8 cellular contexts compared by ENCODE assay signal in the genomic region with DNA sequence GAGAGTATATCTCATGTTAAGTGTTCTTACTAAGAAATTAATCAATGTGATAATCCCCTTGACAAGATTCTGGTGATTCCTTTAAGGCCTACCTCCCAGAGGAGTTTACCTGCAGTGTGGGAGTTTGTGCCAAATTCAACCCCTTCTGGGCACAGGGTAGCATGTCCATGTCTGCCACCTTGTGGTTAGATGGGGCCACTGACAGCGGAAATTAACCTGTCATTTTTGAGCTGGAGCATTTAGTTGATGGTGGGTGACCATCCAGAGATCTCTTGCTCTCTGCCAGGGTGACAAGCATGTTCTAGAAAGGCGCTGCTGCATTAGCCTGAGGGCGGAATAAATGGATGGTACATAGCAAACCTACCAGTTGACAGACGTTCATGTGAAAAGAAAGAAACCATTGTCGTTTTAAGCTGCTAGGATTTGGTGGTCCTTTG.
DNase-seq lines count a peak whose midpoint lies in the region; ATAC-seq and TF ChIP-seq lines count a peak whose summit lies in the region.

No MANE protein-coding gene starts in this region.

- no peak overlapping the region for H3K4me3 ChIP-seq in AG10803 (ENCODE audit: low read length)

- DNase-seq in AG10803 (ENCODE audit: low read depth): peak; percentile 37
- peak; percentile 38 for DNase-seq in NCI-H2171 treated with DMSO at 0.1 percent for 48 hours (lab: John Stamatoyannopoulos, UW)
- DNase-seq in activated CD4-positive, alpha-beta T cell treated with anti-CD3 and anti-CD28 coated beads for 4 hours: peak; percentile 33 to 52
- peak; percentile 66 for DNase-seq in ecto neural progenitor cell (ENCODE audit: low spot score)
- DNase-seq in mucosa of gallbladder (ENCODE audit: low spot score): peak; percentile 16
- DNase-seq in stromal cell of bone marrow (ENCODE audit: low read depth): peak; percentile 10

- ATAC-seq in GM18858 (IDR thresholded peaks at IDR 0.05; ENCODE audit: unreplicated experiment): peak; percentile 89
- peak; percentile 82 for ATAC-seq in HG03025 (IDR thresholded peaks at IDR 0.05; ENCODE audit: low FRiP score, unreplicated experiment)

- TF ChIP-seq CTCF in AG10803 (conservative IDR thresholded peaks at IDR 0.05; ENCODE audit: low read length): peak; percentile 86

Comparison
In these comparisons a context has a peak if more than half of its experiments do, and no peak if none do; other contexts are left out.
1. DNase-seq: peak in every context shown above with its lines; median percentile 66 in ecto neural progenitor cell; 42 in activated CD4-positive, alpha-beta T cell treated with anti-CD3 and anti-CD28 coated beads for 4 hours; 38 in NCI-H2171 treated with DMSO at 0.1 percent for 48 hours; 37 in AG10803; 16 in mucosa of gallbladder; 10 in stromal cell of bone marrow.